32 cellular contexts compared by ENCODE assay signal in the genomic region with DNA sequence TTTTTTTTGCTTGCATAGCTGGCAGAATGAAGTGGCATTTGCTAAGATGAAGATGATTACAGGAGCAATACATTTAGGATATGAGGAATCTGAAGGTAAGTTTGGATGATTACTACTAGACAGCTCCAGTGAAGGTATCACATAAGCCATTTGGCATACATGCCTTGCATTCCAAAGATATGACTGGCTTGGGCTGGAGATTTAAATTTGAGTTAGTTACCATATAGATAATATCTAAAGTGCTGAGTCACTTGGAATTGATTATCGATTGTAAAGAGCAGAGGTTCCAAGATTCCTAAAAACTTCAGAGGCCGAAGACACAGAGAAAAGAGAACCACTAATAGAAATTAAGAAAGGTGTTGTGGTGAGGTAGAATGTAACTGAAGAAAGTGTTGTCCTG.
DNase-seq lines count a peak whose midpoint lies in the region; ATAC-seq, FAIRE-seq and TF ChIP-seq lines count a peak whose summit lies in the region.
"Had no signal": no experiment of that assay in that cellular context is flagged by ENCODE, and none has a peak within 500 bp of the region (broad histone marks: within the 10 kb centered on the region; RNA-seq: fewer than 3 reads in every experiment).

No MANE protein-coding gene starts in this region.

- no peaks in the 10 kb centered on the region for H3K36me3 ChIP-seq in Caco-2 (ENCODE audit: control insufficient read depth, insufficient read depth, low read length)
- no peaks in the 10 kb centered on the region for H3K36me3 ChIP-seq in astrocyte (ENCODE audit: insufficient read depth, low read length)
- H3K36me3 ChIP-seq: ascending aorta, BE2C, left ventricle myocardium inferior, thoracic aorta had no signal

- H3K27ac Mint-ChIP-seq in Caco-2 (ENCODE audit: unreplicated experiment) (peak overlapping the region; percentile 63), astrocyte (ENCODE audit: unreplicated experiment) (peak overlapping the region; percentile 84)
- no peak overlapping the region for H3K27ac Mint-ChIP-seq in activated CD4-positive, alpha-beta memory T cell treated with anti-CD3 and anti-CD28 coated beads for 36 hours
- H3K27ac Mint-ChIP-seq: activated CD8-positive, alpha-beta T cell treated with anti-CD3 and anti-CD28 coated beads for 36 hours; activated naive CD8-positive, alpha-beta T cell; activated T-helper 2 cell treated with anti-CD3 and anti-CD28 coated beads, Interferon-gamma antibody, Interleukin-2, Interleukin-4, amounts not matched to agents 10 μg/mL and 5 μg/mL and 100 μg/mL, durations not matched to agents 14 hours and 24 hours and 36 hours; immature natural killer cell; naive thymus-derived CD8-positive, alpha-beta T cell; stimulated activated naive CD8-positive, alpha-beta T cell treated with anti-CD3 and anti-CD28 coated beads, Interleukin-15, Interleukin-2, amounts not matched to agents 100 ng/mL and 50 ng/mL, for 24 hours had no signal

- H3K4me1 Mint-ChIP-seq in Caco-2 (ENCODE audit: low read depth, unreplicated experiment) (peaks cover 11% of the 10 kb centered on the region), astrocyte (ENCODE audit: low read depth, unreplicated experiment) (peaks cover 11% of the 10 kb centered on the region)
- no peaks in the 10 kb centered on the region for H3K4me1 Mint-ChIP-seq in activated CD4-positive, alpha-beta memory T cell treated with anti-CD3 and anti-CD28 coated beads for 36 hours (ENCODE audit: low read depth)
- H3K4me1 Mint-ChIP-seq: central memory CD8-positive, alpha-beta T cell; immature natural killer cell; naive thymus-derived CD8-positive, alpha-beta T cell had no signal

- H3K9me3 Mint-ChIP-seq in Caco-2 (ENCODE audit: unreplicated experiment): no peaks in the 10 kb centered on the region
- H3K9me3 Mint-ChIP-seq in astrocyte (ENCODE audit: unreplicated experiment): no peaks in the 10 kb centered on the region
- peaks cover 18% of the 10 kb centered on the region for H3K9me3 Mint-ChIP-seq in activated CD4-positive, alpha-beta memory T cell treated with anti-CD3 and anti-CD28 coated beads for 36 hours

- H3K79me2 ChIP-seq in astrocyte (ENCODE audit: insufficient read depth, low read length): no peaks in the 10 kb centered on the region

- H3K9me3 ChIP-seq in Caco-2 (no peaks in the 10 kb centered on the region), astrocyte (ENCODE audit: insufficient read depth, low read depth, low read length) (no peaks in the 10 kb centered on the region)
- H3K9me3 ChIP-seq: ascending aorta, BE2C, left ventricle myocardium inferior, psoas muscle, thoracic aorta had no signal

- no peak overlapping the region for H2AFZ ChIP-seq in astrocyte (ENCODE audit: low read depth, low read length)

- H3K4me1 ChIP-seq in Caco-2: no peaks in the 10 kb centered on the region; the same call in 1 of the 2 replicates
- no peaks in the 10 kb centered on the region for H3K4me1 ChIP-seq in astrocyte (ENCODE audit: insufficient read depth, low read length)
- H3K4me1 ChIP-seq: ascending aorta, BE2C, left ventricle myocardium inferior, psoas muscle had no signal

- FAIRE-seq in astrocyte (lab: Jason Lieb, UNC): no peak
- FAIRE-seq: GM18507 had no signal

- no peak for DNase-seq in Caco-2
- DNase-seq in HT1080 (ENCODE audit: low read depth): peak; percentile 13
- peak; percentile 2 for DNase-seq in astrocyte (ENCODE audit: low read depth)
- DNase-seq in islet precursor cell: peak; percentile 47
- DNase-seq in activated CD4-positive, alpha-beta T cell treated with anti-CD3 and anti-CD28 coated beads for 4 hours: no peak
- no peak for DNase-seq in Right ventricle myocardium inferior (ENCODE audit: missing footprints)
- DNase-seq in activated CD4-positive, alpha-beta memory T cell treated with anti-CD3 and anti-CD28 coated beads for 36 hours: no peak
- no peak for DNase-seq in posterior vena cava (ENCODE audit: low spot score)
- DNase-seq: activated CD4-positive, CD25-positive, alpha-beta regulatory T cell treated with anti-CD3 and anti-CD28 coated beads, Interleukin-2, amount 50 U/mL, for 72 hours; activated CD8-positive, alpha-beta T cell treated with anti-CD3 and anti-CD28 coated beads for 36 hours; BE2C; DMS53; dorsolateral prefrontal cortex; HCEC 1CT; hypothalamus; immature natural killer cell; left ventricle myocardium inferior; naive thymus-derived CD8-positive, alpha-beta T cell; NCI-H1105 treated with DMSO at 0.1 percent for 48 hours; NCI-H2029; NCI-H69; nucleus accumbens; psoas muscle; T-helper 2 cell had no signal

- no peaks in the 10 kb centered on the region for H3K27me3 Mint-ChIP-seq in Caco-2 (ENCODE audit: insufficient read depth, unreplicated experiment)
- H3K27me3 Mint-ChIP-seq in astrocyte (ENCODE audit: low read depth, unreplicated experiment): no peaks in the 10 kb centered on the region
- no peaks in the 10 kb centered on the region for H3K27me3 Mint-ChIP-seq in activated CD4-positive, alpha-beta memory T cell treated with anti-CD3 and anti-CD28 coated beads for 36 hours
- H3K27me3 Mint-ChIP-seq: activated CD8-positive, alpha-beta T cell treated with anti-CD3 and anti-CD28 coated beads for 36 hours; activated naive CD8-positive, alpha-beta T cell; central memory CD8-positive, alpha-beta T cell; naive thymus-derived CD8-positive, alpha-beta T cell; stimulated activated naive CD8-positive, alpha-beta T cell treated with anti-CD3 and anti-CD28 coated beads, Interleukin-15, Interleukin-2, amounts not matched to agents 100 ng/mL and 50 ng/mL, for 24 hours had no signal

- H3K4me3 Mint-ChIP-seq in Caco-2 (ENCODE audit: unreplicated experiment) (no peak overlapping the region), astrocyte (ENCODE audit: unreplicated experiment) (no peak overlapping the region)
- no peak overlapping the region for H3K4me3 Mint-ChIP-seq in activated CD4-positive, alpha-beta memory T cell treated with anti-CD3 and anti-CD28 coated beads for 36 hours
- H3K4me3 Mint-ChIP-seq: activated CD8-positive, alpha-beta T cell treated with anti-CD3 and anti-CD28 coated beads for 36 hours; activated naive CD8-positive, alpha-beta T cell; central memory CD8-positive, alpha-beta T cell; immature natural killer cell; naive thymus-derived CD8-positive, alpha-beta T cell; stimulated activated naive CD8-positive, alpha-beta T cell treated with anti-CD3 and anti-CD28 coated beads, Interleukin-15, Interleukin-2, amounts not matched to agents 100 ng/mL and 50 ng/mL, for 24 hours had no signal

- no peak for ATAC-seq in Right ventricle myocardium inferior
- ATAC-seq: activated CD8-positive, alpha-beta T cell treated with anti-CD3 and anti-CD28 coated beads for 36 hours; naive thymus-derived CD8-positive, alpha-beta T cell; psoas muscle had no signal

- H4K20me1 ChIP-seq in astrocyte (ENCODE audit: insufficient read depth, low read length): no peaks in the 10 kb centered on the region

- H3K9ac ChIP-seq in astrocyte (ENCODE audit: low read length): no peak overlapping the region

- POLR2A ChIA-PET in Caco-2 (lab: Charles Lee): no interaction called here
- POLR2A ChIA-PET in activated CD4-positive, alpha-beta memory T cell treated with anti-CD3 and anti-CD28 coated beads for 36 hours (lab: Charles Lee): no interaction called here

- H3K4me3 ChIP-seq in Caco-2 (ENCODE audit: low read depth, low read length) (no peak overlapping the region), astrocyte (ENCODE audit: insufficient read depth, low read depth, low read length) (no peak overlapping the region)
- H3K4me3 ChIP-seq: ascending aorta, dorsolateral prefrontal cortex, left ventricle myocardium inferior, psoas muscle, SK-N-MC, thoracic aorta had no signal

- H3K27me3 ChIP-seq in Caco-2 (replicated peaks; ENCODE audit: control insufficient read depth, insufficient read depth, low read length) (no peaks in the 10 kb centered on the region), astrocyte (ENCODE audit: insufficient read depth, low read length) (no peaks in the 10 kb centered on the region)
- H3K27me3 ChIP-seq: ascending aorta, BE2C, dorsolateral prefrontal cortex had no signal

- TF ChIP-seq CTCF in Caco-2 (IDR thresholded peaks at IDR 0.05; ENCODE audit: insufficient read depth in 1 of 2, low read depth in 1 of 2, low read length in 1 of 2, severe bottlenecking in 1 of 2, unreplicated experiment in 1 of 2): no peak
- no peak for TF ChIP-seq CTCF in astrocyte (IDR thresholded peaks at IDR 0.05; ENCODE audit: insufficient read depth, low read depth, low read length)

- no peak overlapping the region for H3K4me2 ChIP-seq in astrocyte (ENCODE audit: low read length)

- no TSS peak for BruUV-seq in Caco-2 (replicated peaks; lab: Mats Ljungman, UMichigan)

- no peak overlapping the region for H3K27ac ChIP-seq in astrocyte (ENCODE audit: low read depth, low read length)
- H3K27ac ChIP-seq: ascending aorta, dorsolateral prefrontal cortex, left ventricle myocardium inferior, psoas muscle, SK-N-MC, thoracic aorta had no signal

- H3K36me3 Mint-ChIP-seq in Caco-2 (ENCODE audit: insufficient read depth, unreplicated experiment) (no peaks in the 10 kb centered on the region), astrocyte (ENCODE audit: low read depth, unreplicated experiment) (no peaks in the 10 kb centered on the region)
- H3K36me3 Mint-ChIP-seq in activated CD4-positive, alpha-beta memory T cell treated with anti-CD3 and anti-CD28 coated beads for 36 hours: no peaks in the 10 kb centered on the region
- H3K36me3 Mint-ChIP-seq: activated naive CD8-positive, alpha-beta T cell; immature natural killer cell had no signal

- CTCF ChIA-PET in Caco-2 (lab: Charles Lee): no interaction called here
- CTCF ChIA-PET in activated CD4-positive, alpha-beta memory T cell treated with anti-CD3 and anti-CD28 coated beads for 36 hours (lab: Charles Lee): no interaction called here

- intact Hi-C loops in Caco-2 (cut with micrococcal nuclease; ENCODE audit: unreplicated experiment) (no loop called here), Right ventricle myocardium inferior (cut with DNase I) (no loop called here), posterior vena cava (cut with DNase I) (no loop called here)
- intact Hi-C loops in activated CD4-positive, alpha-beta memory T cell treated with anti-CD3 and anti-CD28 coated beads for 36 hours (cut with micrococcal nuclease): no loop called here

Comparison
In these comparisons a context has a peak if more than half of its experiments do, and no peak if none do; other contexts are left out.
1. DNase-seq: peak in HT1080 (single experiment), astrocyte (single experiment) and islet precursor cell (single experiment); none in Caco-2 (0 of 2), activated CD4-positive, alpha-beta T cell treated with anti-CD3 and anti-CD28 coated beads for 4 hours (0 of 2), Right ventricle myocardium inferior (single experiment), activated CD4-positive, alpha-beta memory T cell treated with anti-CD3 and anti-CD28 coated beads for 36 hours (single experiment) and posterior vena cava (single experiment).